Comparison of ENCODE assay signal across 2 cellular contexts in the genomic region with DNA sequence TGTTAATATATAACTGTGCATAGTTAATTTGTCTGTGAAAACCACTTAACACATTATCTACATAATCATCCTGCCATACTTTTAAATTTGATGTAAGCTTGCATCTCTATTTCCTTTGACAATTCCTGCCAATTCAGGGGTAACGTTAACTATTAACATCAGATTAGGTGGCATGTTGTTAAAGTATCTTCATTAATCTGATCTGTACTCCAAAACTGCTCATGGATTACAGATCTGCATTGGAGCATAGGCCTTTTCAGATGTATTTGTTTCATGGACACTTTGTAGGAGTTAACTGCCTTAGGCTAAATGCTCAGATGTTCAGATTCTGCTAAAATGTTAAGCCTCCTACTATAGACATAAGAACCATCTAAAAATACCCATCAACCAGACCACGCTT.
TF ChIP-seq lines count a peak whose summit lies in the region.

No MANE protein-coding gene starts in this region.

TF ChIP-seq in SK-N-SH, 30 proteins besides CTCF, POLR2A, EP300 and RAD21 (continued from another document):
- TF ChIP-seq, protein P1, sequence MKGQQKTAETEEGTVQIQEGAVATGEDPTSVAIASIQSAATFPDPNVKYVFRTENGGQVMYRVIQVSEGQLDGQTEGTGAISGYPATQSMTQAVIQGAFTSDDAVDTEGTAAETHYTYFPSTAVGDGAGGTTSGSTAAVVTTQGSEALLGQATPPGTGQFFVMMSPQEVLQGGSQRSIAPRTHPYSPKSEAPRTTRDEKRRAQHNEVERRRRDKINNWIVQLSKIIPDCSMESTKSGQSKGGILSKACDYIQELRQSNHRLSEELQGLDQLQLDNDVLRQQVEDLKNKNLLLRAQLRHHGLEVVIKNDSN (IDR thresholded peaks at IDR 0.05; ENCODE audit: borderline replicate concordance, low read depth) = no peak
- TF ChIP-seq SMC3 (IDR thresholded peaks at IDR 0.05; ENCODE audit: low read depth, low read length) = no peak

TF ChIP-seq in SK-N-SH treated with all-trans-retinoic acid at 6 μM for 48 hours, 23 proteins besides CTCF, POLR2A, EP300 and RAD21 (continued from another document):
- TF ChIP-seq, protein P2, sequence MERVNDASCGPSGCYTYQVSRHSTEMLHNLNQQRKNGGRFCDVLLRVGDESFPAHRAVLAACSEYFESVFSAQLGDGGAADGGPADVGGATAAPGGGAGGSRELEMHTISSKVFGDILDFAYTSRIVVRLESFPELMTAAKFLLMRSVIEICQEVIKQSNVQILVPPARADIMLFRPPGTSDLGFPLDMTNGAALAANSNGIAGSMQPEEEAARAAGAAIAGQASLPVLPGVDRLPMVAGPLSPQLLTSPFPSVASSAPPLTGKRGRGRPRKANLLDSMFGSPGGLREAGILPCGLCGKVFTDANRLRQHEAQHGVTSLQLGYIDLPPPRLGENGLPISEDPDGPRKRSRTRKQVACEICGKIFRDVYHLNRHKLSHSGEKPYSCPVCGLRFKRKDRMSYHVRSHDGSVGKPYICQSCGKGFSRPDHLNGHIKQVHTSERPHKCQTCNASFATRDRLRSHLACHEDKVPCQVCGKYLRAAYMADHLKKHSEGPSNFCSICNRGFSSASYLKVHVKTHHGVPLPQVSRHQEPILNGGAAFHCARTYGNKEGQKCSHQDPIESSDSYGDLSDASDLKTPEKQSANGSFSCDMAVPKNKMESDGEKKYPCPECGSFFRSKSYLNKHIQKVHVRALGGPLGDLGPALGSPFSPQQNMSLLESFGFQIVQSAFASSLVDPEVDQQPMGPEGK (CRISPR knock-in tag; IDR thresholded peaks at IDR 0.05; ENCODE audit: borderline replicate concordance) = no peak
TF ChIP-seq in SK-N-SH treated with all-trans-retinoic acid at 6 μM for 48 hours: peak in this region for 0.
